In genomic region chr10:83725567-83725966, GRCh38 we compare ENCODE assay signal across 22 cellular contexts.
DNase-seq lines count a peak whose midpoint lies in the region; ATAC-seq, FAIRE-seq and TF ChIP-seq lines count a peak whose summit lies in the region.
"Had no signal": no experiment of that assay in that cellular context is flagged by ENCODE, and none has a peak within 500 bp of the region (broad histone marks: within the 10 kb centered on the region; RNA-seq: fewer than 3 reads in every experiment).

No MANE protein-coding gene starts in this region.

- FAIRE-seq in D721Med (lab: Jason Lieb, UNC), result no peak
- FAIRE-seq: A549, GM12892, GM18507, H1, HTR-8/SVneo, RCC 7860 had no signal

- ATAC-seq in left cardiac atrium, result no peak
- ATAC-seq: A549, HCT116 had no signal

- H3K27ac Mint-ChIP-seq in CD14-positive monocyte, result no peak overlapping the region
- H3K27ac Mint-ChIP-seq: B cell had no signal

- H3K9me3 ChIP-seq in right atrium auricular region, result peaks cover 0 to 9% of the 10 kb centered on the region in 2 donors
- H3K9me3 ChIP-seq: A549, SJCRH30 had no signal

- H3K27ac ChIP-seq in right atrium auricular region (peak overlapping the region; percentile 4 to 38), angular gyrus (ENCODE audit: low read depth, low read length) (peak overlapping the region; percentile 72)
- H3K27ac ChIP-seq: A549, KMS-11, SJCRH30 had no signal

- H3K4me1 Mint-ChIP-seq in CD14-positive monocyte, result no peaks in the 10 kb centered on the region
- H3K4me1 Mint-ChIP-seq: B cell had no signal

- no peaks in the 10 kb centered on the region for H3K36me3 Mint-ChIP-seq in CD14-positive monocyte

- peaks cover 0 to 9% of the 10 kb centered on the region in 2 donors for H3K4me1 ChIP-seq in right atrium auricular region
- H3K4me1 ChIP-seq: A549, SJCRH30 had no signal

- no peak overlapping the region for H3K4me3 Mint-ChIP-seq in CD14-positive monocyte
- H3K4me3 Mint-ChIP-seq: B cell had no signal

- intact Hi-C loops in left cardiac atrium (cut with DNase I) (no loop called here), CD14-positive monocyte (cut with micrococcal nuclease) (no loop called here)

- TF ChIP-seq CTCF in right atrium auricular region (IDR thresholded peaks at IDR 0.05) (no peak), D721Med (IDR thresholded peaks at IDR 0.05; ENCODE audit: insufficient read depth, missing control alignments) (no peak), CD14-positive monocyte (IDR thresholded peaks at IDR 0.05) (no peak)

- no peaks in the 10 kb centered on the region for H3K36me3 ChIP-seq in right atrium auricular region
- H3K36me3 ChIP-seq: SJCRH30 had no signal

- DNase-seq in right atrium auricular region (ENCODE audit: low spot score) (no peak), left cardiac atrium (no peak), lung microvascular endothelial cell (ENCODE audit: low read depth in 2 of 2) (peak; percentile 11 to 16), D721Med (ENCODE audit: insufficient read length, low spot score) (no peak), CD14-positive monocyte (ENCODE audit: low spot score) (no peak)
- no peak for DNase-seq in activated T-cell treated with anti-CD3 and anti-CD28 coated beads, Interleukin-2, amount 50 U/mL, for 48 hours
- DNase-seq: DMS153, NCI-H1694, NCI-H510A, NCI-H774, OCI-M1, SJCRH30 had no signal

- no peaks in the 10 kb centered on the region for H3K27me3 ChIP-seq in right atrium auricular region
- H3K27me3 ChIP-seq: SJCRH30 had no signal

- no peak overlapping the region for H3K4me3 ChIP-seq in right atrium auricular region
- H3K4me3 ChIP-seq: A549, SJCRH30 had no signal

- peaks cover 0 to 2% (median 0%) of the 10 kb centered on the region in 3 donors for H3K27me3 Mint-ChIP-seq in CD14-positive monocyte (ENCODE audit: low read depth in 3 of 3)
- H3K27me3 Mint-ChIP-seq: B cell had no signal

- peaks cover 0 to 7% (median 2%) of the 10 kb centered on the region in 7 donors for H3K9me3 Mint-ChIP-seq in CD14-positive monocyte

Comparison
In these comparisons a context has a peak if more than half of its experiments do, and no peak if none do; other contexts are left out.
1. DNase-seq: peak in lung microvascular endothelial cell (2 of 2); none in right atrium auricular region (single experiment), left cardiac atrium (single experiment), activated T-cell treated with anti-CD3 and anti-CD28 coated beads, Interleukin-2, amount 50 U/mL, for 48 hours (0 of 2), D721Med (single experiment) and CD14-positive monocyte (single experiment).